ENCODE assay signal across 18 cellular contexts in the genomic region with DNA sequence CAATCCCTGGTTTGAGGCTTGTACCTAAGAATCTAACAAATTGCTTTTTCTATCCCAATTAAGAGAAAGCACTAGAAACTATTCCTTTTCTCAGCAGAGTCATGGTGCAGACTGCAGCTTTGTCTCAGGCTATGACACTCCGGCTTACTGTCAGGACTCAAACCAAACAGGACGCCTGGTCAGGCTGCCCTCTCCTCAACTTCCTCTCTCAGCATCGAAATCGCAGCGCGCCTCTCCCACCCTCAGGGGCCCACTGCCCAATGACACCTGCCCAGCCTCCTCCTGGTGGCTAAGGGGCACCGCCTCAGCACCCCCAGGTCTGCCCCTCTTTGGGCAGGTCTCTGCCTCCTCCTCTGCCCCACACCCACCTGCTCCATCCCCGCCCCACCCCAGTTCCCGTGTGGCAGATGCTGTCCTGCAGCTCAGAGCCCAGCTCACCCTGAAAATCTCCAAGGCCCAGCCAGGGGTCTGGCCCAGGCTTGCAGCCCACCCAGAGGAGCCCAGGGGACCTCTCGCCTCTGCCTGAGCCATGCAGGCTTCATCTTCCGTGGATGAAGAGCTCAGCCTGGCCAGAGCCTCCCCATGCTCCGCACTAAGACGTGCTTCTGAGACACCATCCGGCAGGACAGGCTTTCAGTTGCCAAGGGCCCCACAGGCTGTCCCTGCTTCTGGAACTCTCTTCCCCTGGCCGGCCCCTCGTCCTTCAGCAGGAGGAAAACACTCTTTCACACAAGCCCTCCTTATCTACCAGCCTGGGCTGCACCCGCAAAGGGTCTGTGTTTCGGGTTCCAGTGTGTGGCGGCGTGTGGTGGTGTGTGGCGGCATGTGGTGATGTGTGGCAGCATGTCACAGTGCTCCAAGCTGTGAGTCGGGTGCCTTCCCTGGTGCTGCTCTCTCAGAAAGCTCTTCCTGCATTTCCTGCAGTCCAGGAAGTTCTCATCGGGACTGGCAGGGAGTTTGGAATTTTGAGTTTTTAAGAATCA. TPM values are rescaled to one million over a fixed set of nuclear protein-coding genes. Genes with fewer than 3 reads are reported as not detected.
DNase-seq lines count a peak whose midpoint lies in the region; ATAC-seq and TF ChIP-seq lines count a peak whose summit lies in the region.
"Had no signal": no experiment of that assay in that cellular context is flagged by ENCODE, and none has a peak within 500 bp of the region (broad histone marks: within the 10 kb centered on the region; RNA-seq: fewer than 3 reads in every experiment).

No MANE protein-coding gene starts in this region.

- no peaks in the 10 kb centered on the region for H3K27me3 Mint-ChIP-seq in stimulated activated naive CD8-positive, alpha-beta T cell treated with anti-CD3 and anti-CD28 coated beads, Interleukin-15, amount 100 ng/mL, for 72 hours
- H3K27me3 Mint-ChIP-seq: CD4-positive, alpha-beta T cell had no signal

- no peak overlapping the region for H3K4me3 ChIP-seq in body of pancreas
- H3K4me3 ChIP-seq: pancreas, SJSA1, skin epidermis, transverse colon had no signal

- no peaks in the 10 kb centered on the region for H3K4me1 ChIP-seq in body of pancreas
- H3K4me1 ChIP-seq: pancreas, transverse colon had no signal

- H3K36me3 ChIP-seq in body of pancreas (replicated peaks in 1 of 2; ENCODE audit: insufficient read depth in 1 of 2, low read depth in 2 of 2), result no peaks in the 10 kb centered on the region
- H3K36me3 ChIP-seq: pancreas, transverse colon had no signal

- TF ChIP-seq POLR2A in body of pancreas (IDR thresholded peaks at IDR 0.05), result no peak

- no peak for DNase-seq in stimulated activated naive CD8-positive, alpha-beta T cell treated with anti-CD3 and anti-CD28 coated beads, Interleukin-15, amount 100 ng/mL, for 72 hours
- DNase-seq in stimulated activated naive CD8-positive, alpha-beta T cell treated with anti-CD3 and anti-CD28 coated beads, Interleukin-15, Interleukin-2, amounts not matched to agents 100 U/mL and 50 U/mL, for 24 hours, result no peak
- DNase-seq in RKO (ENCODE audit: low spot score) (no peak), body of pancreas (no peak), SKM-1 (lab: John Stamatoyannopoulos, UW; ENCODE audit: unreplicated experiment) (no peak)
- DNase-seq in central memory CD4-positive, alpha-beta T cell, result no peak
- DNase-seq: ACHN; CD4-positive, alpha-beta T cell; foreskin fibroblast; left ventricle myocardium superior; NCI-H446 treated with DMSO at 0.1 percent for 48 hours; pancreas; transverse colon had no signal

- H3K27ac ChIP-seq in body of pancreas, result no peak overlapping the region
- H3K27ac ChIP-seq: pancreas, SJSA1, skin epidermis, transverse colon had no signal

- H3K4me3 Mint-ChIP-seq in stimulated activated naive CD8-positive, alpha-beta T cell treated with anti-CD3 and anti-CD28 coated beads, Interleukin-15, amount 100 ng/mL, for 72 hours, result no peak overlapping the region
- H3K4me3 Mint-ChIP-seq: CD4-positive, alpha-beta T cell had no signal

- no peaks in the 10 kb centered on the region for H3K9me3 ChIP-seq in body of pancreas
- H3K9me3 ChIP-seq: pancreas, SJSA1, transverse colon had no signal

- peak; percentile 28 for ATAC-seq in stimulated activated naive CD8-positive, alpha-beta T cell treated with anti-CD3 and anti-CD28 coated beads, Interleukin-15, amount 100 ng/mL, for 72 hours
- no peak for ATAC-seq in stimulated activated naive CD8-positive, alpha-beta T cell treated with anti-CD3 and anti-CD28 coated beads, Interleukin-15, Interleukin-2, amounts not matched to agents 100 U/mL and 50 U/mL, for 24 hours
- ATAC-seq in HG02571 (IDR thresholded peaks at IDR 0.05; ENCODE audit: unreplicated experiment) (peak; percentile 9), HG03439 (IDR thresholded peaks at IDR 0.05; ENCODE audit: unreplicated experiment) (peak; percentile 33), body of pancreas (no peak)
- ATAC-seq: left ventricle myocardium superior, pancreas had no signal

- H3K4me1 Mint-ChIP-seq in stimulated activated naive CD8-positive, alpha-beta T cell treated with anti-CD3 and anti-CD28 coated beads, Interleukin-15, amount 100 ng/mL, for 72 hours, result no peaks in the 10 kb centered on the region

- intact Hi-C loops in body of pancreas (cut with DNase I), result no loop called here

- TF ChIP-seq CTCF in body of pancreas (IDR thresholded peaks at IDR 0.05), result no peak

- no peaks in the 10 kb centered on the region for H3K27me3 ChIP-seq in body of pancreas
- H3K27me3 ChIP-seq: pancreas, SJSA1, transverse colon had no signal

- H3K27ac Mint-ChIP-seq in stimulated activated naive CD8-positive, alpha-beta T cell treated with anti-CD3 and anti-CD28 coated beads, Interleukin-15, amount 100 ng/mL, for 72 hours, result peak overlapping the region in 1 of 2 donors; percentile 89
- H3K27ac Mint-ChIP-seq: activated T-helper 2 cell treated with anti-CD3 and anti-CD28 coated beads, Interferon-gamma antibody, Interleukin-2, Interleukin-4, amounts not matched to agents 10 μg/mL and 5 μg/mL and 100 μg/mL, durations not matched to agents 14 hours and 24 hours and 36 hours; CD4-positive, alpha-beta T cell had no signal

- H3K9me3 Mint-ChIP-seq in stimulated activated naive CD8-positive, alpha-beta T cell treated with anti-CD3 and anti-CD28 coated beads, Interleukin-15, amount 100 ng/mL, for 72 hours, result no peaks in the 10 kb centered on the region
- H3K9me3 Mint-ChIP-seq: activated T-helper 2 cell treated with anti-CD3 and anti-CD28 coated beads, Interferon-gamma antibody, Interleukin-2, Interleukin-4, amounts not matched to agents 10 μg/mL and 5 μg/mL and 100 μg/mL, durations not matched to agents 14 hours and 24 hours and 36 hours; CD4-positive, alpha-beta T cell had no signal

- 90 to 93% methylated on average over 16 to 22 of the region's 23 CpGs for WGBS in body of pancreas, 2 donors

RNA-seq across cellular contexts. Expression of a gene that starts 16.4 kb away (rescaled TPM):
- total RNA-seq in body of pancreas, result 10 to 100 TPM; 31.6 to 76.1 TPM

Comparison
In these comparisons a context has a peak if more than half of its experiments do, and no peak if none do; other contexts are left out.
1. ATAC-seq: peak in stimulated activated naive CD8-positive, alpha-beta T cell treated with anti-CD3 and anti-CD28 coated beads, Interleukin-15, amount 100 ng/mL, for 72 hours (single experiment), HG02571 (single experiment) and HG03439 (single experiment); none in stimulated activated naive CD8-positive, alpha-beta T cell treated with anti-CD3 and anti-CD28 coated beads, Interleukin-15, Interleukin-2, amounts not matched to agents 100 U/mL and 50 U/mL, for 24 hours (single experiment) and body of pancreas (single experiment).